1 cellular context compared by ENCODE assay signal in the genomic region with DNA sequence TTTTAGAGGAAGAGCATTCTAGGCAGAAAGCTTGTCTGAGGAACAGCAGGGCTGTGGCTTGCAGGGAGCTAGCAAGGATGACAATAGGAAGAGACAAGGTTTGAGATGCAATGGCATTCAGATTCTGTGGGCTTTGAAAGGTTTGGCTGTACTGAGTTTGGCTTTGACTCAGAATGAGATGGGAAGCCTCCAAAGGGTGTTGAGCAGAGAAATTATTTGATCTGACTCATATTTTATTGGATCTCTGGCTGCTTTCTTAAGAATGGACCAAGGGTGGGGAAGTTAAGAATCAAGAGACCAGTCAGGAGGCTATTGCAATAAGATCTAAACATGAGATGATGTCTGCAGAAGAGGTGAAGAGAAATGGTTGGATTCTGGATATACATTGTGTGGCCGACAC.
TF ChIP-seq lines count a peak whose summit lies in the region.

No MANE protein-coding gene starts in this region.

TF ChIP-seq in HepG2, 621 proteins besides CTCF, POLR2A, EP300 and RAD21 (continued from another document):
- no peak for TF ChIP-seq SRSF9 (IDR thresholded peaks at IDR 0.05; ENCODE audit: borderline replicate concordance, insufficient read depth, low read depth, low read length, poor library complexity, severe bottlenecking)
- no peak for TF ChIP-seq PHB2 (IDR thresholded peaks at IDR 0.05; ENCODE audit: partially characterized antibody)
- TF ChIP-seq, protein P1, sequence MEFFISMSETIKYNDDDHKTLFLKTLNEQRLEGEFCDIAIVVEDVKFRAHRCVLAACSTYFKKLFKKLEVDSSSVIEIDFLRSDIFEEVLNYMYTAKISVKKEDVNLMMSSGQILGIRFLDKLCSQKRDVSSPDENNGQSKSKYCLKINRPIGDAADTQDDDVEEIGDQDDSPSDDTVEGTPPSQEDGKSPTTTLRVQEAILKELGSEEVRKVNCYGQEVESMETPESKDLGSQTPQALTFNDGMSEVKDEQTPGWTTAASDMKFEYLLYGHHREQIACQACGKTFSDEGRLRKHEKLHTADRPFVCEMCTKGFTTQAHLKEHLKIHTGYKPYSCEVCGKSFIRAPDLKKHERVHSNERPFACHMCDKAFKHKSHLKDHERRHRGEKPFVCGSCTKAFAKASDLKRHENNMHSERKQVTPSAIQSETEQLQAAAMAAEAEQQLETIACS (CRISPR knock-in tag; IDR thresholded peaks at IDR 0.05), result no peak
- TF ChIP-seq CCDC6 (CRISPR knock-in tag; IDR thresholded peaks at IDR 0.05), result no peak
- TF ChIP-seq ZNF160 (CRISPR knock-in tag; IDR thresholded peaks at IDR 0.05), result no peak
- TF ChIP-seq KLF6 (CRISPR knock-in tag; IDR thresholded peaks at IDR 0.05), result no peak
